In the genomic region with DNA sequence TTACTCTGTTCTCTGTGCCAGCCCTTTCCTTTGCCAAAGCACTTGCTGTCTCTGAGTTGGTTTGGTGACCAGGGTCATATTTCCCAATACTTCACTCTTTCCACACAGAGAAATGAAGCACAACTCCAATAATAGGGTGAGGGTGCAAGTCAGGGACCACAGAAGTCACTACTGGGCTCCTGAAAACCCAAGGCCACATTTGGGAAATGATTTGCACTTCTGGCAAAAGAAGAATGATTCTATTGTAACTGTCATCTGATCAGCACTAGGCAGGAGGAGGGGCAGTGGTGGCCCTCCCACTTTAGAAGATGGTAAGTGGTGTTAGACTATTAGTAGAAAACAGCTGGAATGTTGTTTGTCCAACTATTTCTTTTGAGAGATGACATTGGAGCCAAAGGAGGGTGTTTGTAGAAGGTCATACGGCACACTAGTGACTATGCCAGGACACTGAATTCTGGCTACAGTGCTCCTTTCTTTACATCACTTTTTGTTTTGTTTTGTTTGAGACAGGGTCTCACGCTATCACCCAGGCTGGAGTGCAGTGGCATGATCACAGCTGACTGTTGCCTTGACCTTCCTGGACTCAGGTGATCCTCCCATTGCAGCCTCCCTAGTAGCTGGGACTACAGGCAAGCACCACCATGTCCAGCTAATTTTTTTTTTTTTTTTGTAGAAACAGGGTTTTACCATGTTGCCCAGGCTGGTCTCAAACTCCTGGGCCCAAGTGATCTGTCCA, we compare ENCODE assay signal across 1 cellular context.
TF ChIP-seq lines count a peak whose summit lies in the region.

No MANE protein-coding gene starts in this region.

TF ChIP-seq in HepG2, 621 proteins besides CTCF, POLR2A, EP300 and RAD21 (continued from another document and continues in another):
- TF ChIP-seq, protein P1, sequence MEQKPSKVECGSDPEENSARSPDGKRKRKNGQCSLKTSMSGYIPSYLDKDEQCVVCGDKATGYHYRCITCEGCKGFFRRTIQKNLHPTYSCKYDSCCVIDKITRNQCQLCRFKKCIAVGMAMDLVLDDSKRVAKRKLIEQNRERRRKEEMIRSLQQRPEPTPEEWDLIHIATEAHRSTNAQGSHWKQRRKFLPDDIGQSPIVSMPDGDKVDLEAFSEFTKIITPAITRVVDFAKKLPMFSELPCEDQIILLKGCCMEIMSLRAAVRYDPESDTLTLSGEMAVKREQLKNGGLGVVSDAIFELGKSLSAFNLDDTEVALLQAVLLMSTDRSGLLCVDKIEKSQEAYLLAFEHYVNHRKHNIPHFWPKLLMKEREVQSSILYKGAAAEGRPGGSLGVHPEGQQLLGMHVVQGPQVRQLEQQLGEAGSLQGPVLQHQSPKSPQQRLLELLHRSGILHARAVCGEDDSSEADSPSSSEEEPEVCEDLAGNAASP (CRISPR knock-in tag; IDR thresholded peaks at IDR 0.05; ENCODE audit: borderline replicate concordance) = peak; percentile 46; the same call in 1 of the 2 replicates
- TF ChIP-seq ZNF329 (CRISPR knock-in tag; IDR thresholded peaks at IDR 0.05; ENCODE audit: low read depth) = no peak
- TF ChIP-seq NONO (IDR thresholded peaks at IDR 0.05) = no peak
- TF ChIP-seq NONO (CRISPR knock-in tag; conservative IDR thresholded peaks at IDR 0.05) = no peak
- TF ChIP-seq, protein P2, sequence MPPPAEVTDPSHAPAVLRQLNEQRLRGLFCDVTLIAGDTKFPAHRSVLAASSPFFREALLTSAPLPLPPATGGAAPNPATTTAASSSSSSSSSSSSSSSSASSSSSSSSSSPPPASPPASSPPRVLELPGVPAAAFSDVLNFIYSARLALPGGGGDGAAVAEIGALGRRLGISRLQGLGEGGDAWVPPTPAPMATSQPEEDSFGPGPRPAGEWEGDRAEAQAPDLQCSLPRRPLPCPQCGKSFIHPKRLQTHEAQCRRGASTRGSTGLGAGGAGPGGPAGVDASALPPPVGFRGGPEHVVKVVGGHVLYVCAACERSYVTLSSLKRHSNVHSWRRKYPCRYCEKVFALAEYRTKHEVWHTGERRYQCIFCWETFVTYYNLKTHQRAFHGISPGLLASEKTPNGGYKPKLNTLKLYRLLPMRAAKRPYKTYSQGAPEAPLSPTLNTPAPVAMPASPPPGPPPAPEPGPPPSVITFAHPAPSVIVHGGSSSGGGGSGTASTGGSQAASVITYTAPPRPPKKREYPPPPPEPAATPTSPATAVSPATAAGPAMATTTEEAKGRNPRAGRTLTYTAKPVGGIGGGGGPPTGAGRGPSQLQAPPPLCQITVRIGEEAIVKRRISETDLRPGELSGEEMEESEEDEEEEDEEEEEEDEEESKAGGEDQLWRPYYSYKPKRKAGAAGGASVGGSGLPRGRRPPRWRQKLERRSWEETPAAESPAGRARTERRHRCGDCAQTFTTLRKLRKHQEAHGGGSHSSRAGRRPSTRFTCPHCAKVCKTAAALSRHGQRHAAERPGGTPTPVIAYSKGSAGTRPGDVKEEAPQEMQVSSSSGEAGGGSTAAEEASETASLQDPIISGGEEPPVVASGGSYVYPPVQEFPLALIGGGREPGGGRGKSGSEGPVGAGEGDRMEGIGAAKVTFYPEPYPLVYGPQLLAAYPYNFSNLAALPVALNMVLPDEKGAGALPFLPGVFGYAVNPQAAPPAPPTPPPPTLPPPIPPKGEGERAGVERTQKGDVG (CRISPR knock-in tag; IDR thresholded peaks at IDR 0.05; ENCODE audit: borderline replicate concordance) = no peak
- TF ChIP-seq, protein P3, sequence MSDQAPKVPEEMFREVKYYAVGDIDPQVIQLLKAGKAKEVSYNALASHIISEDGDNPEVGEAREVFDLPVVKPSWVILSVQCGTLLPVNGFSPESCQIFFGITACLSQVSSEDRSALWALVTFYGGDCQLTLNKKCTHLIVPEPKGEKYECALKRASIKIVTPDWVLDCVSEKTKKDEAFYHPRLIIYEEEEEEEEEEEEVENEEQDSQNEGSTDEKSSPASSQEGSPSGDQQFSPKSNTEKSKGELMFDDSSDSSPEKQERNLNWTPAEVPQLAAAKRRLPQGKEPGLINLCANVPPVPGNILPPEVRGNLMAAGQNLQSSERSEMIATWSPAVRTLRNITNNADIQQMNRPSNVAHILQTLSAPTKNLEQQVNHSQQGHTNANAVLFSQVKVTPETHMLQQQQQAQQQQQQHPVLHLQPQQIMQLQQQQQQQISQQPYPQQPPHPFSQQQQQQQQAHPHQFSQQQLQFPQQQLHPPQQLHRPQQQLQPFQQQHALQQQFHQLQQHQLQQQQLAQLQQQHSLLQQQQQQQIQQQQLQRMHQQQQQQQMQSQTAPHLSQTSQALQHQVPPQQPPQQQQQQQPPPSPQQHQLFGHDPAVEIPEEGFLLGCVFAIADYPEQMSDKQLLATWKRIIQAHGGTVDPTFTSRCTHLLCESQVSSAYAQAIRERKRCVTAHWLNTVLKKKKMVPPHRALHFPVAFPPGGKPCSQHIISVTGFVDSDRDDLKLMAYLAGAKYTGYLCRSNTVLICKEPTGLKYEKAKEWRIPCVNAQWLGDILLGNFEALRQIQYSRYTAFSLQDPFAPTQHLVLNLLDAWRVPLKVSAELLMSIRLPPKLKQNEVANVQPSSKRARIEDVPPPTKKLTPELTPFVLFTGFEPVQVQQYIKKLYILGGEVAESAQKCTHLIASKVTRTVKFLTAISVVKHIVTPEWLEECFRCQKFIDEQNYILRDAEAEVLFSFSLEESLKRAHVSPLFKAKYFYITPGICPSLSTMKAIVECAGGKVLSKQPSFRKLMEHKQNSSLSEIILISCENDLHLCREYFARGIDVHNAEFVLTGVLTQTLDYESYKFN (CRISPR knock-in tag; conservative IDR thresholded peaks at IDR 0.05) = peak; percentile 58
- TF ChIP-seq ZNF207 (IDR thresholded peaks at IDR 0.05; ENCODE audit: borderline replicate concordance) = no peak
- no peak for TF ChIP-seq FLYWCH1 (CRISPR knock-in tag; IDR thresholded peaks at IDR 0.05)
- 0 out of 2 replicates have a peak, but pooled peaks have one; percentile 51 for TF ChIP-seq SIX1 (CRISPR knock-in tag; IDR thresholded peaks at IDR 0.05; ENCODE audit: borderline replicate concordance)
- TF ChIP-seq HNRNPH1 (optimal IDR thresholded peaks at IDR 0.05; ENCODE audit: low read depth, low read length) = no peak
- TF ChIP-seq SP5 (CRISPR knock-in tag; IDR thresholded peaks at IDR 0.05; ENCODE audit: borderline replicate concordance, low read depth) = peak; percentile 80
- peak; percentile 28; the same call in 1 of the 2 replicates for TF ChIP-seq ESRRA (CRISPR knock-in tag; IDR thresholded peaks at IDR 0.05; ENCODE audit: low read depth)
- peak; percentile 24 for TF ChIP-seq HNF4A (CRISPR knock-in tag; IDR thresholded peaks at IDR 0.05)
- TF ChIP-seq SOX5 (CRISPR knock-in tag; IDR thresholded peaks at IDR 0.05; ENCODE audit: borderline replicate concordance) = peak; percentile 67; the same call in 1 of the 2 replicates
- peak; percentile 29; the same call in 1 of the 2 replicates for TF ChIP-seq TBX3 (IDR thresholded peaks at IDR 0.05; ENCODE audit: borderline replicate concordance)
- no peak for TF ChIP-seq SOX6 (IDR thresholded peaks at IDR 0.05)
- peak; percentile 89 for TF ChIP-seq SOX6 (CRISPR knock-in tag; IDR thresholded peaks at IDR 0.05)
- TF ChIP-seq ZNF292 (CRISPR knock-in tag; IDR thresholded peaks at IDR 0.05; ENCODE audit: borderline replicate concordance, low read depth) = peak; percentile 69; the same call in 1 of the 2 replicates
- TF ChIP-seq CEBPG (CRISPR knock-in tag; IDR thresholded peaks at IDR 0.05) = peak; percentile 55
- peak; percentile 62; the same call in 1 of the 2 replicates for TF ChIP-seq PHF21A (CRISPR knock-in tag; IDR thresholded peaks at IDR 0.05)
- TF ChIP-seq ZKSCAN8 (CRISPR knock-in tag; IDR thresholded peaks at IDR 0.05; ENCODE audit: borderline replicate concordance) = 0 out of 2 replicates have a peak, but pooled peaks have one; percentile 24
- peak; percentile 51; the same call in 1 of the 2 replicates for TF ChIP-seq SIN3A (IDR thresholded peaks at IDR 0.05; ENCODE audit: borderline replicate concordance, low read depth, low read length)
- TF ChIP-seq, protein P4, sequence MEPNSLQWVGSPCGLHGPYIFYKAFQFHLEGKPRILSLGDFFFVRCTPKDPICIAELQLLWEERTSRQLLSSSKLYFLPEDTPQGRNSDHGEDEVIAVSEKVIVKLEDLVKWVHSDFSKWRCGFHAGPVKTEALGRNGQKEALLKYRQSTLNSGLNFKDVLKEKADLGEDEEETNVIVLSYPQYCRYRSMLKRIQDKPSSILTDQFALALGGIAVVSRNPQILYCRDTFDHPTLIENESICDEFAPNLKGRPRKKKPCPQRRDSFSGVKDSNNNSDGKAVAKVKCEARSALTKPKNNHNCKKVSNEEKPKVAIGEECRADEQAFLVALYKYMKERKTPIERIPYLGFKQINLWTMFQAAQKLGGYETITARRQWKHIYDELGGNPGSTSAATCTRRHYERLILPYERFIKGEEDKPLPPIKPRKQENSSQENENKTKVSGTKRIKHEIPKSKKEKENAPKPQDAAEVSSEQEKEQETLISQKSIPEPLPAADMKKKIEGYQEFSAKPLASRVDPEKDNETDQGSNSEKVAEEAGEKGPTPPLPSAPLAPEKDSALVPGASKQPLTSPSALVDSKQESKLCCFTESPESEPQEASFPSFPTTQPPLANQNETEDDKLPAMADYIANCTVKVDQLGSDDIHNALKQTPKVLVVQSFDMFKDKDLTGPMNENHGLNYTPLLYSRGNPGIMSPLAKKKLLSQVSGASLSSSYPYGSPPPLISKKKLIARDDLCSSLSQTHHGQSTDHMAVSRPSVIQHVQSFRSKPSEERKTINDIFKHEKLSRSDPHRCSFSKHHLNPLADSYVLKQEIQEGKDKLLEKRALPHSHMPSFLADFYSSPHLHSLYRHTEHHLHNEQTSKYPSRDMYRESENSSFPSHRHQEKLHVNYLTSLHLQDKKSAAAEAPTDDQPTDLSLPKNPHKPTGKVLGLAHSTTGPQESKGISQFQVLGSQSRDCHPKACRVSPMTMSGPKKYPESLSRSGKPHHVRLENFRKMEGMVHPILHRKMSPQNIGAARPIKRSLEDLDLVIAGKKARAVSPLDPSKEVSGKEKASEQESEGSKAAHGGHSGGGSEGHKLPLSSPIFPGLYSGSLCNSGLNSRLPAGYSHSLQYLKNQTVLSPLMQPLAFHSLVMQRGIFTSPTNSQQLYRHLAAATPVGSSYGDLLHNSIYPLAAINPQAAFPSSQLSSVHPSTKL (CRISPR knock-in tag; IDR thresholded peaks at IDR 0.05) = peak; percentile 50
- TF ChIP-seq ZNF530 (CRISPR knock-in tag; IDR thresholded peaks at IDR 0.05; ENCODE audit: low read depth) = no peak
- TF ChIP-seq, protein P5, sequence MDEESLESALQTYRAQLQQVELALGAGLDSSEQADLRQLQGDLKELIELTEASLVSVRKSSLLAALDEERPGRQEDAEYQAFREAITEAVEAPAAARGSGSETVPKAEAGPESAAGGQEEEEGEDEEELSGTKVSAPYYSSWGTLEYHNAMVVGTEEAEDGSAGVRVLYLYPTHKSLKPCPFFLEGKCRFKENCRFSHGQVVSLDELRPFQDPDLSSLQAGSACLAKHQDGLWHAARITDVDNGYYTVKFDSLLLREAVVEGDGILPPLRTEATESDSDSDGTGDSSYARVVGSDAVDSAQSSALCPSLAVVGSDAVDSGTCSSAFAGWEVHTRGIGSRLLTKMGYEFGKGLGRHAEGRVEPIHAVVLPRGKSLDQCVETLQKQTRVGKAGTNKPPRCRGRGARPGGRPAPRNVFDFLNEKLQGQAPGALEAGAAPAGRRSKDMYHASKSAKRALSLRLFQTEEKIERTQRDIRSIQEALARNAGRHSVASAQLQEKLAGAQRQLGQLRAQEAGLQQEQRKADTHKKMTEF (CRISPR knock-in tag; IDR thresholded peaks at IDR 0.05) = 0 out of 2 replicates have a peak, but pooled peaks have one; percentile 30
- TF ChIP-seq PAX8 (CRISPR knock-in tag; IDR thresholded peaks at IDR 0.05; ENCODE audit: borderline replicate concordance) = no peak
- TF ChIP-seq, protein P6, sequence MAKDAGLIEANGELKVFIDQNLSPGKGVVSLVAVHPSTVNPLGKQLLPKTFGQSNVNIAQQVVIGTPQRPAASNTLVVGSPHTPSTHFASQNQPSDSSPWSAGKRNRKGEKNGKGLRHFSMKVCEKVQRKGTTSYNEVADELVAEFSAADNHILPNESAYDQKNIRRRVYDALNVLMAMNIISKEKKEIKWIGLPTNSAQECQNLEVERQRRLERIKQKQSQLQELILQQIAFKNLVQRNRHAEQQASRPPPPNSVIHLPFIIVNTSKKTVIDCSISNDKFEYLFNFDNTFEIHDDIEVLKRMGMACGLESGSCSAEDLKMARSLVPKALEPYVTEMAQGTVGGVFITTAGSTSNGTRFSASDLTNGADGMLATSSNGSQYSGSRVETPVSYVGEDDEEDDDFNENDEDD (CRISPR knock-in tag; IDR thresholded peaks at IDR 0.05; ENCODE audit: borderline replicate concordance) = no peak
- TF ChIP-seq, protein P7, sequence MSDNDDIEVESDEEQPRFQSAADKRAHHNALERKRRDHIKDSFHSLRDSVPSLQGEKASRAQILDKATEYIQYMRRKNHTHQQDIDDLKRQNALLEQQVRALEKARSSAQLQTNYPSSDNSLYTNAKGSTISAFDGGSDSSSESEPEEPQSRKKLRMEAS (IDR thresholded peaks at IDR 0.05) = no peak
- TF ChIP-seq RFX1 (IDR thresholded peaks at IDR 0.05) = no peak
- TF ChIP-seq, protein P8, sequence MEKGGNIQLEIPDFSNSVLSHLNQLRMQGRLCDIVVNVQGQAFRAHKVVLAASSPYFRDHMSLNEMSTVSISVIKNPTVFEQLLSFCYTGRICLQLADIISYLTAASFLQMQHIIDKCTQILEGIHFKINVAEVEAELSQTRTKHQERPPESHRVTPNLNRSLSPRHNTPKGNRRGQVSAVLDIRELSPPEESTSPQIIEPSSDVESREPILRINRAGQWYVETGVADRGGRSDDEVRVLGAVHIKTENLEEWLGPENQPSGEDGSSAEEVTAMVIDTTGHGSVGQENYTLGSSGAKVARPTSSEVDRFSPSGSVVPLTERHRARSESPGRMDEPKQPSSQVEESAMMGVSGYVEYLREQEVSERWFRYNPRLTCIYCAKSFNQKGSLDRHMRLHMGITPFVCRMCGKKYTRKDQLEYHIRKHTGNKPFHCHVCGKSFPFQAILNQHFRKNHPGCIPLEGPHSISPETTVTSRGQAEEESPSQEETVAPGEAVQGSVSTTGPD (CRISPR knock-in tag; IDR thresholded peaks at IDR 0.05) = peak; percentile 74
- TF ChIP-seq NCOA2 (CRISPR knock-in tag; IDR thresholded peaks at IDR 0.05) = peak; percentile 74
- TF ChIP-seq, protein P9, sequence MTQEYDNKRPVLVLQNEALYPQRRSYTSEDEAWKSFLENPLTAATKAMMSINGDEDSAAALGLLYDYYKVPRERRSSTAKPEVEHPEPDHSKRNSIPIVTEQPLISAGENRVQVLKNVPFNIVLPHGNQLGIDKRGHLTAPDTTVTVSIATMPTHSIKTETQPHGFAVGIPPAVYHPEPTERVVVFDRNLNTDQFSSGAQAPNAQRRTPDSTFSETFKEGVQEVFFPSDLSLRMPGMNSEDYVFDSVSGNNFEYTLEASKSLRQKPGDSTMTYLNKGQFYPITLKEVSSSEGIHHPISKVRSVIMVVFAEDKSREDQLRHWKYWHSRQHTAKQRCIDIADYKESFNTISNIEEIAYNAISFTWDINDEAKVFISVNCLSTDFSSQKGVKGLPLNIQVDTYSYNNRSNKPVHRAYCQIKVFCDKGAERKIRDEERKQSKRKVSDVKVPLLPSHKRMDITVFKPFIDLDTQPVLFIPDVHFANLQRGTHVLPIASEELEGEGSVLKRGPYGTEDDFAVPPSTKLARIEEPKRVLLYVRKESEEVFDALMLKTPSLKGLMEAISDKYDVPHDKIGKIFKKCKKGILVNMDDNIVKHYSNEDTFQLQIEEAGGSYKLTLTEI (CRISPR knock-in tag; conservative IDR thresholded peaks at IDR 0.05) = no peak
- TF ChIP-seq ZNF629 (CRISPR knock-in tag; conservative IDR thresholded peaks at IDR 0.05) = peak; percentile 47; the same call in 1 of the 2 replicates
- TF ChIP-seq RARA (CRISPR knock-in tag; IDR thresholded peaks at IDR 0.05) = peak; percentile 8; the same call in 1 of the 2 replicates
- TF ChIP-seq ZNF547 (CRISPR knock-in tag; IDR thresholded peaks at IDR 0.05) = no peak
- TF ChIP-seq, protein P10, sequence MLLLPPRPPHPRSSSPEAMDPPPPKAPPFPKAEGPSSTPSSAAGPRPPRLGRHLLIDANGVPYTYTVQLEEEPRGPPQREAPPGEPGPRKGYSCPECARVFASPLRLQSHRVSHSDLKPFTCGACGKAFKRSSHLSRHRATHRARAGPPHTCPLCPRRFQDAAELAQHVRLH (CRISPR knock-in tag; IDR thresholded peaks at IDR 0.05; ENCODE audit: borderline replicate concordance, low read depth) = no peak
- TF ChIP-seq KLF12 (CRISPR knock-in tag; IDR thresholded peaks at IDR 0.05; ENCODE audit: borderline replicate concordance) = no peak
- TF ChIP-seq ZNF720 (CRISPR knock-in tag; IDR thresholded peaks at IDR 0.05) = no peak
